Comparison of ENCODE assay signal across 8 cellular contexts in genomic region chrX:47650164-47651042, GRCh38. TPM values are rescaled to one million over a fixed set of nuclear protein-coding genes. Genes with fewer than 3 reads are reported as not detected.
DNase-seq lines count a peak whose midpoint lies in the region; ATAC-seq, FAIRE-seq and TF ChIP-seq lines count a peak whose summit lies in the region.

ELK1 (minus strand) TSS chrX:47650563; CDS start chrX:47641441, 9,122 bp downstream.

- H3K4me3 ChIP-seq in heart right ventricle (peak within 1 kb of the TSS; percentile 46 to 78 (median 68)), upper lobe of right lung (peak within 1 kb of the TSS; percentile 56)

- peaks cover 40% of the 10 kb centered on the region for H3K36me3 Mint-ChIP-seq in T-helper 1 cell treated with Interleukin-12 subunit alpha and Interleukin-12 subunit beta and Interleukin-4 antibody, amounts not matched to agents 30 μg/mL and 1 μg/mL, for 36 hours (ENCODE audit: low read depth)

- H3K4me3 Mint-ChIP-seq in T-helper 1 cell treated with Interleukin-12 subunit alpha and Interleukin-12 subunit beta and Interleukin-4 antibody, amounts not matched to agents 30 μg/mL and 1 μg/mL, for 36 hours = peak within 1 kb of the TSS; percentile 93

- WGBS in heart right ventricle, 2 donors = 1% methylated on average over 35 to 64 of the region's 65 CpGs

- H3K27me3 Mint-ChIP-seq in T-helper 1 cell treated with Interleukin-12 subunit alpha and Interleukin-12 subunit beta and Interleukin-4 antibody, amounts not matched to agents 30 μg/mL and 1 μg/mL, for 36 hours (ENCODE audit: low read depth) = no peaks in the 10 kb centered on the region

- peaks cover 0 to 31% (median 0%) of the 10 kb centered on the region in 9 donors for H3K36me3 ChIP-seq in heart right ventricle
- H3K36me3 ChIP-seq in upper lobe of right lung = peaks cover 10% of the 10 kb centered on the region

- DNase-seq in GM12892 (ENCODE audit: insufficient read length) (peak; percentile 81), NCI-H146 (lab: John Stamatoyannopoulos, UW) (peak; percentile 98), amniotic stem cell (lab: John Stamatoyannopoulos, UW) (peak; percentile 88), heart right ventricle (peak; percentile 91 to 96), posterior vena cava (ENCODE audit: low spot score) (peak; percentile 97), upper lobe of right lung (peak; percentile 95)

- ATAC-seq in HG02852 (IDR thresholded peaks at IDR 0.05; ENCODE audit: unreplicated experiment) = peak; percentile 91
- peak; percentile 95 to 98 (median 97) for ATAC-seq in heart right ventricle
- ATAC-seq in upper lobe of right lung = peak; percentile 98

- FAIRE-seq in GM12892 (lab: Jason Lieb, UNC) = peak; percentile 95

- peaks cover 41% of the 10 kb centered on the region for H3K4me1 Mint-ChIP-seq in T-helper 1 cell treated with Interleukin-12 subunit alpha and Interleukin-12 subunit beta and Interleukin-4 antibody, amounts not matched to agents 30 μg/mL and 1 μg/mL, for 36 hours (ENCODE audit: low read depth)

- H3K9me3 ChIP-seq in heart right ventricle (no peaks in the 10 kb centered on the region), upper lobe of right lung (no peaks in the 10 kb centered on the region)

- H3K4me1 ChIP-seq in heart right ventricle (peaks cover 0 to 29% (median 8%) of the 10 kb centered on the region in 9 donors), upper lobe of right lung (no peaks in the 10 kb centered on the region)

- H3K9me3 Mint-ChIP-seq in T-helper 1 cell treated with Interleukin-12 subunit alpha and Interleukin-12 subunit beta and Interleukin-4 antibody, amounts not matched to agents 30 μg/mL and 1 μg/mL, for 36 hours = no peaks in the 10 kb centered on the region

- peak in 1 of 9 donors; percentile 3 for TF ChIP-seq CTCF in heart right ventricle (IDR thresholded peaks at IDR 0.05)
- TF ChIP-seq CTCF in upper lobe of right lung (IDR thresholded peaks at IDR 0.05) = no peak

- peak; percentile 67; the same call in 1 of the 2 replicates for TF ChIP-seq POLR2A in GM12892 (IDR thresholded peaks at IDR 0.05; ENCODE audit: low read depth, low read length)

- H3K27ac Mint-ChIP-seq in T-helper 1 cell treated with Interleukin-12 subunit alpha and Interleukin-12 subunit beta and Interleukin-4 antibody, amounts not matched to agents 30 μg/mL and 1 μg/mL, for 36 hours = peak within 1 kb of the TSS; percentile 96

- intact Hi-C loops in heart right ventricle (cut with DNase I) = loop anchor here in 6 of 10 donors (5.0 to 10.0 kb wide), 7 partner anchors 88 to 1264 kb away; partner anchors contain the start of genes ZNF81 (in 2 of the 6), ARAF (in 1 of the 6), CDK16 (in 1 of the 6) and PIM2 (in 1 of the 6)
- intact Hi-C loops in posterior vena cava (cut with DNase I) = no loop called here
- intact Hi-C loops in upper lobe of right lung (cut with DNase I) = no loop called here

- H3K27me3 ChIP-seq in heart right ventricle (no peaks in the 10 kb centered on the region), upper lobe of right lung (no peaks in the 10 kb centered on the region)

- peak within 1 kb of the TSS; percentile 40 to 89 (median 82) for H3K27ac ChIP-seq in heart right ventricle
- H3K27ac ChIP-seq in upper lobe of right lung = peak within 1 kb of the TSS; percentile 75

RNA-seq across cellular contexts. Expression of gene ELK1, which starts in this region (rescaled TPM):
- 27.5 TPM for polyA plus RNA-seq in GM12892 (2012; ENCODE audit: missing spikeins)
- total RNA-seq in heart right ventricle (10 to 100 TPM; 22.1 to 31.1 (median 24.8) TPM), posterior vena cava (10 to 100 TPM; 25.6 to 30.7 TPM), upper lobe of right lung (29.2 TPM)
- 10 to 100 TPM in 1 of 2 donors, 1 to 10 TPM in 1; 6.9 to 34.1 TPM for polyA plus RNA-seq in heart right ventricle

Comparison
In these comparisons a context has a peak if more than half of its experiments do, and no peak if none do; other contexts are left out.
1. Peak in every context shown above with its lines: DNase-seq, ATAC-seq, H3K4me3 ChIP-seq and H3K27ac ChIP-seq.
2. intact Hi-C loops: an anchor here in heart right ventricle (5.0 to 10.0 kb wide); none called in posterior vena cava and upper lobe of right lung.